In genomic region chr7:5679047-5679740, GRCh38 we compare ENCODE assay signal across 1 cellular context.
TF ChIP-seq lines count a peak whose summit lies in the region.

No MANE protein-coding gene starts in this region.

TF ChIP-seq in GM12878, 131 proteins besides CTCF, POLR2A, EP300 and RAD21 (continued from another document):
- TF ChIP-seq NKRF (conservative IDR thresholded peaks at IDR 0.05) (no peak), USF2 (IDR thresholded peaks at IDR 0.05; ENCODE audit: borderline replicate concordance, low read depth, low read length) (no peak), BHLHE40 (IDR thresholded peaks at IDR 0.05; ENCODE audit: borderline replicate concordance in 1 of 2, low read depth in 2 of 2, low read length in 1 of 2) (no peak), NBN (IDR thresholded peaks at IDR 0.05) (no peak), CHD2 (IDR thresholded peaks at IDR 0.05; ENCODE audit: borderline replicate concordance, low read depth, low read length) (no peak), SUPT20H (IDR thresholded peaks at IDR 0.05; ENCODE audit: borderline replicate concordance, control insufficient read depth, low read depth, low read length) (no peak), NFIC (IDR thresholded peaks at IDR 0.05; ENCODE audit: low read depth, low read length) (no peak), IKZF2 (IDR thresholded peaks at IDR 0.05) (no peak)
TF ChIP-seq in GM12878: peak in this region for 0.
